8 cellular contexts compared by ENCODE assay signal in the genomic region with DNA sequence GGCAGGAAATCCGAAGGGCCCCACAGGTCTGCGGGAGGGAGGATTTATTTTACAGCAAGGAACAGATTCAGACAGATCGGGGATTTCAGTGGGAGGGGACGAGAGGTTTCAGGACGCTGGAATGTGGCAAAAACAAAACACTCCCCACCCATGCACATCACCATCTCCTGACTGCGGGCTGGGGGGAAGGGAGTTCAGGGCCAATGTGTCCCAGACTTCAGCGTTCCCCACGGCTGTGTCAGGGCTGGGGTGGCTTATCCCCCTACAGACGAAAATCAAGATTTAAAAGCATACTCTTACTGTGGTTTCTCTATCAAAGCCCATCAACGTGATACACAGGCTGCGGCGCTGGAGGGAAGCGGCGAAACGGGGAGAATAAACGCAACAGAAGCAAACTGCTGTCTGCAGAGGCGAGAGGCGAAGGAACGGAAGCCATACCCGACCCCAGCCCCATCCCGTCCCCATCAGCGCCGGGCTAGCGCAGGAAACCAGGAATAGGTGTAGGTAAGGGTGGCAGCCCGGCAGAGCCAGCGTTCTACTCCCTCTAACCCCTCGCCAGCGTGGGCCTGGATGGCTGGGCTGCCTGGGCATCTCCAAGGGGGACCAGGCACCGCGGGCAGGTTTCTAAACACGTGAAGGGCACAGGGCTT. TPM values are rescaled to one million over a fixed set of nuclear protein-coding genes. Genes with fewer than 3 reads are reported as not detected.
DNase-seq lines count a peak whose midpoint lies in the region; ATAC-seq and TF ChIP-seq lines count a peak whose summit lies in the region.

No MANE protein-coding gene starts in this region.

- DNase-seq in activated CD4-positive, alpha-beta T cell treated with anti-CD3 and anti-CD28 coated beads for 36 hours, result peak; percentile 8
- DNase-seq in activated CD4-positive, alpha-beta T cell treated with anti-CD3 and anti-CD28 coated beads for 1 hour, result no peak
- DNase-seq in activated T-helper 2 cell treated with anti-CD3 and anti-CD28 coated beads, Interferon-gamma antibody, Interleukin-2, Interleukin-4, amounts not matched to agents 10 μg/mL and 5 μg/mL and 100 μg/mL, durations not matched to agents 14 hours and 24 hours and 36 hours (ENCODE audit: low spot score), result no peak
- DNase-seq in stomach (no peak), pons (ENCODE audit: low spot score) (no peak)
- no peak for DNase-seq in activated naive CD4-positive, alpha-beta T cell treated with anti-CD3 and anti-CD28 coated beads, Interleukin-2, amount 50 U/mL, for 16 hours

- no peak overlapping the region for H3K27ac Mint-ChIP-seq in activated CD4-positive, alpha-beta T cell treated with anti-CD3 and anti-CD28 coated beads for 36 hours
- H3K27ac Mint-ChIP-seq in activated T-helper 2 cell treated with anti-CD3 and anti-CD28 coated beads, Interferon-gamma antibody, Interleukin-2, Interleukin-4, amounts not matched to agents 10 μg/mL and 5 μg/mL and 100 μg/mL, durations not matched to agents 14 hours and 24 hours and 36 hours, result no peak overlapping the region

- no peak for TF ChIP-seq CTCF in stomach (IDR thresholded peaks at IDR 0.05)

- 3 to 6% (median 4%) methylated on average over 27 to 31 of the region's 31 CpGs for WGBS in stomach, 5 donors

- peak overlapping the region; percentile 16 for H3K9ac ChIP-seq in iPS-15b (ENCODE audit: low read depth, low read length)

- CTCF ChIA-PET in activated CD4-positive, alpha-beta T cell treated with anti-CD3 and anti-CD28 coated beads for 36 hours (lab: Charles Lee), result no interaction called here

- H3K9me3 Mint-ChIP-seq in activated CD4-positive, alpha-beta T cell treated with anti-CD3 and anti-CD28 coated beads for 36 hours (ENCODE audit: low read depth), result no peaks in the 10 kb centered on the region
- H3K9me3 Mint-ChIP-seq in activated T-helper 2 cell treated with anti-CD3 and anti-CD28 coated beads, Interferon-gamma antibody, Interleukin-2, Interleukin-4, amounts not matched to agents 10 μg/mL and 5 μg/mL and 100 μg/mL, durations not matched to agents 14 hours and 24 hours and 36 hours, result no peaks in the 10 kb centered on the region

- H3K27ac ChIP-seq in stomach, result peak overlapping the region; percentile 18 to 78 (median 72)

- peaks cover 83% of the 10 kb centered on the region for H3K27me3 ChIP-seq in iPS-15b (ENCODE audit: control insufficient read depth, insufficient read depth, low read length)
- peaks cover 0 to 100% (median 63%) of the 10 kb centered on the region in 3 donors for H3K27me3 ChIP-seq in stomach

- ATAC-seq in activated CD4-positive, alpha-beta T cell treated with anti-CD3 and anti-CD28 coated beads for 36 hours, result no peak
- ATAC-seq in GM21526 (IDR thresholded peaks at IDR 0.05; ENCODE audit: low FRiP score, unreplicated experiment), result no peak

- H3K4me1 ChIP-seq in iPS-15b (ENCODE audit: control insufficient read depth, insufficient read depth, low read length) (peaks cover 13% of the 10 kb centered on the region), stomach (peaks cover 44 to 54% (median 49%) of the 10 kb centered on the region in 4 donors)

- H3K36me3 Mint-ChIP-seq in activated CD4-positive, alpha-beta T cell treated with anti-CD3 and anti-CD28 coated beads for 36 hours (ENCODE audit: low read depth), result no peaks in the 10 kb centered on the region
- no peaks in the 10 kb centered on the region for H3K36me3 Mint-ChIP-seq in activated T-helper 2 cell treated with anti-CD3 and anti-CD28 coated beads, Interferon-gamma antibody, Interleukin-2, Interleukin-4, amounts not matched to agents 10 μg/mL and 5 μg/mL and 100 μg/mL, durations not matched to agents 14 hours and 24 hours and 36 hours (ENCODE audit: low read depth)

- peaks cover 15% of the 10 kb centered on the region for H3K4me1 Mint-ChIP-seq in activated CD4-positive, alpha-beta T cell treated with anti-CD3 and anti-CD28 coated beads for 36 hours
- no peaks in the 10 kb centered on the region for H3K4me1 Mint-ChIP-seq in activated T-helper 2 cell treated with anti-CD3 and anti-CD28 coated beads, Interferon-gamma antibody, Interleukin-2, Interleukin-4, amounts not matched to agents 10 μg/mL and 5 μg/mL and 100 μg/mL, durations not matched to agents 14 hours and 24 hours and 36 hours (ENCODE audit: low read depth)

- peak overlapping the region; percentile 74 for H3K4me3 ChIP-seq in iPS-15b (ENCODE audit: low read depth, low read length)
- peak overlapping the region; percentile 45 to 59 (median 52) for H3K4me3 ChIP-seq in stomach

- H3K27me3 Mint-ChIP-seq in activated CD4-positive, alpha-beta T cell treated with anti-CD3 and anti-CD28 coated beads for 36 hours, result peaks cover 60% of the 10 kb centered on the region
- peaks cover 70% of the 10 kb centered on the region for H3K27me3 Mint-ChIP-seq in activated T-helper 2 cell treated with anti-CD3 and anti-CD28 coated beads, Interferon-gamma antibody, Interleukin-2, Interleukin-4, amounts not matched to agents 10 μg/mL and 5 μg/mL and 100 μg/mL, durations not matched to agents 14 hours and 24 hours and 36 hours (ENCODE audit: low read depth)

- intact Hi-C loops in activated CD4-positive, alpha-beta T cell treated with anti-CD3 and anti-CD28 coated beads for 36 hours (cut with DNase I, micrococcal nuclease), result no loop called here
- intact Hi-C loops in activated T-helper 2 cell treated with anti-CD3 and anti-CD28 coated beads, Interferon-gamma antibody, Interleukin-2, Interleukin-4, amounts not matched to agents 10 μg/mL and 5 μg/mL and 100 μg/mL, durations not matched to agents 14 hours and 24 hours and 36 hours (cut with micrococcal nuclease), result no loop called here
- intact Hi-C loops in stomach (cut with DNase I; ENCODE audit: low total_unique reads), result no loop called here

- no peak for TF ChIP-seq EP300 in stomach (IDR thresholded peaks at IDR 0.05)

- H3K9me3 ChIP-seq in iPS-15b (ENCODE audit: control insufficient read depth, insufficient read depth, low read length) (no peaks in the 10 kb centered on the region), stomach (peaks cover 0 to 4% (median 2%) of the 10 kb centered on the region in 4 donors)

- POLR2A ChIA-PET in activated CD4-positive, alpha-beta T cell treated with anti-CD3 and anti-CD28 coated beads for 36 hours (lab: Charles Lee), result no interaction called here

- no peaks in the 10 kb centered on the region for H3K36me3 ChIP-seq in iPS-15b (ENCODE audit: control insufficient read depth, insufficient read depth, low read length)
- no peaks in the 10 kb centered on the region for H3K36me3 ChIP-seq in stomach

- H3K4me3 Mint-ChIP-seq in activated CD4-positive, alpha-beta T cell treated with anti-CD3 and anti-CD28 coated beads for 36 hours, result peak overlapping the region; percentile 12
- peak overlapping the region; percentile 2 for H3K4me3 Mint-ChIP-seq in activated T-helper 2 cell treated with anti-CD3 and anti-CD28 coated beads, Interferon-gamma antibody, Interleukin-2, Interleukin-4, amounts not matched to agents 10 μg/mL and 5 μg/mL and 100 μg/mL, durations not matched to agents 14 hours and 24 hours and 36 hours (ENCODE audit: low read depth)

- no peak for TF ChIP-seq POLR2A in stomach (IDR thresholded peaks at IDR 0.05)

RNA-seq across cellular contexts. Expression of a gene that starts 2.7 kb away (rescaled TPM):
- total RNA-seq in activated CD4-positive, alpha-beta T cell treated with anti-CD3 and anti-CD28 coated beads for 36 hours, result not detected
- total RNA-seq in activated T-helper 2 cell treated with anti-CD3 and anti-CD28 coated beads, Interferon-gamma antibody, Interleukin-2, Interleukin-4, amounts not matched to agents 10 μg/mL and 5 μg/mL and 100 μg/mL, durations not matched to agents 14 hours and 24 hours and 36 hours, result not detected in 2 replicates
- total RNA-seq in stomach, result 10 to 100 TPM in 1 of 5 donors, 1 to 10 TPM in 2, under 1 TPM in 1, not detected in 1; 0.87 to 13.2 (median 3.8) TPM
- polyA plus RNA-seq in stomach, result under 1 TPM; 0.06 to 0.65 (median 0.31) TPM
